Comparison of ENCODE assay signal across 15 cellular contexts in genomic region chr1:26372039-26372438, GRCh38. TPM values are rescaled to one million over a fixed set of nuclear protein-coding genes. Genes with fewer than 3 reads are reported as not detected.
DNase-seq lines count a peak whose midpoint lies in the region; ATAC-seq and TF ChIP-seq lines count a peak whose summit lies in the region.
"Had no signal": no experiment of that assay in that cellular context is flagged by ENCODE, and none has a peak within 500 bp of the region (broad histone marks: within the 10 kb centered on the region; RNA-seq: fewer than 3 reads in every experiment).

No MANE protein-coding gene starts in this region.

- no peak overlapping the region for H3K27ac ChIP-seq in breast epithelium
- H3K27ac ChIP-seq: cardiac muscle cell had no signal

- H3K36me3 Mint-ChIP-seq in MCF 10A (ENCODE audit: insufficient read depth, unreplicated experiment), result peaks cover 3% of the 10 kb centered on the region
- peaks cover 5% of the 10 kb centered on the region for H3K36me3 Mint-ChIP-seq in activated CD8-positive, alpha-beta T cell treated with anti-CD3 and anti-CD28 coated beads for 36 hours (ENCODE audit: low read depth)
- peaks cover 5% of the 10 kb centered on the region for H3K36me3 Mint-ChIP-seq in stimulated activated naive CD8-positive, alpha-beta T cell treated with anti-CD3 and anti-CD28 coated beads, Interleukin-15, Interleukin-2, amounts not matched to agents 100 ng/mL and 50 ng/mL, for 24 hours (ENCODE audit: low read depth)

- POLR2A ChIA-PET in MCF 10A (lab: Yijun Ruan, JAX), result no interaction called here
- POLR2A ChIA-PET in activated CD8-positive, alpha-beta T cell treated with anti-CD3 and anti-CD28 coated beads for 36 hours (lab: Charles Lee), result no interaction called here

- TF ChIP-seq CTCF in MCF 10A (IDR thresholded peaks at IDR 0.05; ENCODE audit: unreplicated experiment), result no peak
- TF ChIP-seq CTCF in breast epithelium (IDR thresholded peaks at IDR 0.05), result no peak
- TF ChIP-seq CTCF in activated CD8-positive, alpha-beta T cell treated with anti-CD3 and anti-CD28 coated beads for 36 hours (IDR thresholded peaks at IDR 0.05), result no peak

- no peak for ATAC-seq in activated CD8-positive, alpha-beta T cell treated with anti-CD3 and anti-CD28 coated beads for 36 hours
- no peak for ATAC-seq in GM21526 (IDR thresholded peaks at IDR 0.05; ENCODE audit: low FRiP score, unreplicated experiment)
- ATAC-seq: heart right ventricle had no signal

- no peak for TF ChIP-seq POLR2A in breast epithelium (IDR thresholded peaks at IDR 0.05)

- H3K4me1 ChIP-seq in breast epithelium, result no peaks in the 10 kb centered on the region

- no peak overlapping the region for H3K4me3 Mint-ChIP-seq in MCF 10A (ENCODE audit: unreplicated experiment)
- no peak overlapping the region for H3K4me3 Mint-ChIP-seq in activated CD8-positive, alpha-beta T cell treated with anti-CD3 and anti-CD28 coated beads for 36 hours
- no peak overlapping the region for H3K4me3 Mint-ChIP-seq in stimulated activated naive CD8-positive, alpha-beta T cell treated with anti-CD3 and anti-CD28 coated beads, Interleukin-15, Interleukin-2, amounts not matched to agents 100 ng/mL and 50 ng/mL, for 24 hours

- H3K9me3 ChIP-seq in breast epithelium, result no peaks in the 10 kb centered on the region
- H3K9me3 ChIP-seq: heart right ventricle, MG63 had no signal

- no TSS peak for BruUV-seq in MCF 10A (replicated peaks; lab: Mats Ljungman, UMichigan)

- peak; percentile 72 for DNase-seq in MCF 10A (ENCODE audit: unreplicated experiment)
- no peak for DNase-seq in breast epithelium (ENCODE audit: low spot score in 2 of 2)
- DNase-seq in activated CD8-positive, alpha-beta T cell treated with anti-CD3 and anti-CD28 coated beads for 36 hours, result peak; percentile 31
- DNase-seq in NOMO-1 (lab: John Stamatoyannopoulos, UW; ENCODE audit: unreplicated experiment in 2 of 2), result no peak
- DNase-seq: DND-41; heart right ventricle; MG63; stimulated activated CD4-positive, alpha-beta T cell treated with anti-CD3 and anti-CD28 coated beads, Interleukin-4, amount 100 ng/mL, for 1 hour; stimulated activated naive CD4-positive, alpha-beta T cell had no signal

- no peaks in the 10 kb centered on the region for H3K27me3 ChIP-seq in breast epithelium
- H3K27me3 ChIP-seq: cardiac muscle cell, MG63 had no signal

- H3K4me3 ChIP-seq in breast epithelium, result no peak overlapping the region
- H3K4me3 ChIP-seq: cardiac muscle cell, heart right ventricle, MG63 had no signal

- peaks cover 10% of the 10 kb centered on the region for H3K4me1 Mint-ChIP-seq in MCF 10A (ENCODE audit: insufficient read depth, unreplicated experiment)
- H3K4me1 Mint-ChIP-seq in activated CD8-positive, alpha-beta T cell treated with anti-CD3 and anti-CD28 coated beads for 36 hours (ENCODE audit: low read depth), result peaks cover 72% of the 10 kb centered on the region
- peaks cover 74% of the 10 kb centered on the region for H3K4me1 Mint-ChIP-seq in stimulated activated naive CD8-positive, alpha-beta T cell treated with anti-CD3 and anti-CD28 coated beads, Interleukin-15, Interleukin-2, amounts not matched to agents 100 ng/mL and 50 ng/mL, for 24 hours (ENCODE audit: low read depth)

- no peaks in the 10 kb centered on the region for H3K9me3 Mint-ChIP-seq in MCF 10A (ENCODE audit: unreplicated experiment)
- H3K9me3 Mint-ChIP-seq in activated CD8-positive, alpha-beta T cell treated with anti-CD3 and anti-CD28 coated beads for 36 hours, result peaks cover 3% of the 10 kb centered on the region
- peaks cover 5% of the 10 kb centered on the region for H3K9me3 Mint-ChIP-seq in stimulated activated naive CD8-positive, alpha-beta T cell treated with anti-CD3 and anti-CD28 coated beads, Interleukin-15, Interleukin-2, amounts not matched to agents 100 ng/mL and 50 ng/mL, for 24 hours

- CTCF ChIA-PET in MCF 10A (lab: Yijun Ruan, JAX), result interaction anchor here (0.5 to 0.7 kb wide), 2 partner anchors 47 to 61 kb away, joined by 3 to 5 read pairs; no protein-coding TSS in a partner anchor
- CTCF ChIA-PET in activated CD8-positive, alpha-beta T cell treated with anti-CD3 and anti-CD28 coated beads for 36 hours (lab: Charles Lee), result interaction anchor here (3.7 to 4.3 kb wide), 2 partner anchors 9 to 45 kb away, joined by 24 to 53 read pairs; no protein-coding TSS in a partner anchor

- intact Hi-C loops in MCF 10A (cut with micrococcal nuclease) (no loop called here), breast epithelium (cut with DNase I; ENCODE audit: low total_unique reads) (loop anchor here (5.0 kb wide), 1 partner anchor 1150 kb away; no protein-coding TSS in a partner anchor)
- intact Hi-C loops in activated CD8-positive, alpha-beta T cell treated with anti-CD3 and anti-CD28 coated beads for 36 hours (cut with micrococcal nuclease), result loop anchor here (5.0 kb wide), 1 partner anchor 55 kb away; the partner anchor contains the start of gene CD52

- no peak overlapping the region for H3K27ac Mint-ChIP-seq in MCF 10A (ENCODE audit: low read depth, unreplicated experiment)
- peak overlapping the region; percentile 4 for H3K27ac Mint-ChIP-seq in activated CD8-positive, alpha-beta T cell treated with anti-CD3 and anti-CD28 coated beads for 36 hours
- H3K27ac Mint-ChIP-seq in stimulated activated naive CD8-positive, alpha-beta T cell treated with anti-CD3 and anti-CD28 coated beads, Interleukin-15, Interleukin-2, amounts not matched to agents 100 ng/mL and 50 ng/mL, for 24 hours, result peak overlapping the region; percentile 28

- H3K27me3 Mint-ChIP-seq in MCF 10A (ENCODE audit: insufficient read depth, unreplicated experiment), result no peaks in the 10 kb centered on the region
- no peaks in the 10 kb centered on the region for H3K27me3 Mint-ChIP-seq in activated CD8-positive, alpha-beta T cell treated with anti-CD3 and anti-CD28 coated beads for 36 hours
- H3K27me3 Mint-ChIP-seq in stimulated activated naive CD8-positive, alpha-beta T cell treated with anti-CD3 and anti-CD28 coated beads, Interleukin-15, Interleukin-2, amounts not matched to agents 100 ng/mL and 50 ng/mL, for 24 hours, result no peaks in the 10 kb centered on the region

- H3K36me3 ChIP-seq in breast epithelium, result no peaks in the 10 kb centered on the region
- H3K36me3 ChIP-seq: cardiac muscle cell, heart right ventricle, MG63 had no signal

RNA-seq across cellular contexts. Expression of gene ZNF683, which starts 0.5 kb away (rescaled TPM):
- total RNA-seq in MCF 10A (2022) (not detected in 2 replicates), breast epithelium (under 1 TPM in 2 of 3 donors, not detected in 1; 0.48 to 0.59 TPM)
- total RNA-seq in activated CD8-positive, alpha-beta T cell treated with anti-CD3 and anti-CD28 coated beads for 36 hours, result 1 to 10 TPM in 1 of 2 experiments, under 1 TPM in 1; 0.69 to 1.3 TPM
- total RNA-seq: activated T-helper 2 cell treated with anti-CD3 and anti-CD28 coated beads, Interferon-gamma antibody, Interleukin-2, Interleukin-4, amounts not matched to agents 10 μg/mL and 5 μg/mL and 100 μg/mL, durations not matched to agents 14 hours and 24 hours and 36 hours; cardiac muscle cell; H4; myocyte had no signal

RNA-seq across cellular contexts. Expression of gene CRYBG2, which starts 18.1 kb away (rescaled TPM):
- total RNA-seq in MCF 10A (2022) (8.6 and 14.2 TPM in 2 replicates), breast epithelium (under 1 TPM in 1 of 3 donors, not detected in 2; 0.66 TPM)
- total RNA-seq in activated CD8-positive, alpha-beta T cell treated with anti-CD3 and anti-CD28 coated beads for 36 hours, result 1 to 10 TPM; 4.5 to 6.4 TPM
- total RNA-seq: H4, myocyte had no signal

RNA-seq across cellular contexts. Expression of gene LIN28A, which starts 38.6 kb away (rescaled TPM):
- not detected in 2 replicates for total RNA-seq in MCF 10A (2022)
- total RNA-seq in breast epithelium, result not detected
- not detected for total RNA-seq in activated CD8-positive, alpha-beta T cell treated with anti-CD3 and anti-CD28 coated beads for 36 hours
- total RNA-seq: activated T-helper 2 cell treated with anti-CD3 and anti-CD28 coated beads, Interferon-gamma antibody, Interleukin-2, Interleukin-4, amounts not matched to agents 10 μg/mL and 5 μg/mL and 100 μg/mL, durations not matched to agents 14 hours and 24 hours and 36 hours; H4; myocyte had no signal

RNA-seq across cellular contexts. Expression of gene CD52, which starts 54.3 kb away (rescaled TPM):
- total RNA-seq in MCF 10A (2022), result not detected in 2 replicates
- total RNA-seq in breast epithelium, result 10 to 100 TPM in 2 of 3 donors, 1 to 10 TPM in 1; 8.3 to 12.8 (median 12.3) TPM
- total RNA-seq in activated CD8-positive, alpha-beta T cell treated with anti-CD3 and anti-CD28 coated beads for 36 hours, result 100 to 1,000 TPM; 324 to 344 TPM
- total RNA-seq: cardiac muscle cell, myocyte had no signal

Comparison
In these comparisons a context has a peak if more than half of its experiments do, and no peak if none do; other contexts are left out.
1. DNase-seq: peak in MCF 10A (single experiment) and activated CD8-positive, alpha-beta T cell treated with anti-CD3 and anti-CD28 coated beads for 36 hours (single experiment); none in breast epithelium (0 of 2) and NOMO-1 (0 of 2).